8 cellular contexts compared by ENCODE assay signal in the genomic region with DNA sequence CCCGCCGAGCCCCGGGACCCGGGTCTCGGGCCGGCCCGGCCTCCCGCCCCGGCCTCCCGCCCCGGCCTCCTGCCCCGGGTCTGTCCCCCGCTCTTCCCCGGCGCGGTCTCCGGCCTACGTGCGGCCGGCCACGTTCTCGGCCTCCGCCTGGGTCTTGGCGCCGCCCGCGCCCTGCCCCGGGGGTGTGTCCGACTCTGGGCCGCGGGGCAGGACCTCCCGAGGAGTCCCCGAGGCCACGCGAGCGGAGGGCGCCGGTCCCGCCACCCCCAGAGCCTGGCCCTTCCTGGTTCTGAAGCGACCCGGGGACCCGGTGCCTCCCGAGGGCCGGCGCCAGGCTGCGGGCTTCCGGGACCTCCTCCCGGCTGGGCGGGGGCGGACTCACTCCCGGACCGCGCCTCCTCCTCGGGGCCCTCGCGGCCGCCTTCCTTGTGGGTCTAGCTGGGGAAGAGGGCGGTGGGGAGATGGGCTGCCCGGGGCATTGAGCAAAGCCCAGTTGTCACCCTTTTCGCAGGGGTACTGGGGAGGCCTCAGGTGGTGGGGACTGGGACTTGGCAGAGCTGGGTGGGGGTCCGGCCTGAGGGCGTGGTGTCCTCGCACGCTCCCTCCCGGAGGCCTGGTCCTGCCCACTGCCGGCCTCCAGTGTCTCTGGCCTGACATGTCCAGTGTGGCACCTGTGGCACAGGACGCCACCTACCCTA. TPM values are rescaled to one million over a fixed set of nuclear protein-coding genes. Genes with fewer than 3 reads are reported as not detected.
A peak's percentile ranks its signal among the peaks of the same experiment; 100 is the strongest.
DNase-seq lines count a peak whose midpoint lies in the region; ATAC-seq lines count a peak whose summit lies in the region.

No MANE protein-coding gene starts in this region.

- peaks cover 30 to 52% of the 10 kb centered on the region in 2 donors for H3K4me1 ChIP-seq in naive thymus-derived CD4-positive, alpha-beta T cell (ENCODE audit: control insufficient read depth in 2 of 2, insufficient read depth in 2 of 2, low read length in 2 of 2)
- peaks cover 57% of the 10 kb centered on the region for H3K4me1 ChIP-seq in stomach smooth muscle (ENCODE audit: control insufficient read depth, insufficient read depth, low read length)

- peaks cover 0 to 4% (median 0%) of the 10 kb centered on the region in 3 experiments for H3K36me3 ChIP-seq in naive thymus-derived CD4-positive, alpha-beta T cell (ENCODE audit: control insufficient read depth in 2 of 3, insufficient read depth in 3 of 3, low read length in 3 of 3)
- no peaks in the 10 kb centered on the region for H3K36me3 ChIP-seq in stomach smooth muscle (ENCODE audit: control insufficient read depth in 2 of 2, insufficient read depth in 2 of 2, low read length in 2 of 2)

- no peaks in the 10 kb centered on the region for H3K27me3 ChIP-seq in naive thymus-derived CD4-positive, alpha-beta T cell (ENCODE audit: control insufficient read depth in 2 of 2, insufficient read depth in 2 of 2, low read length in 2 of 2)
- H3K27me3 ChIP-seq in stomach smooth muscle (ENCODE audit: control insufficient read depth in 1 of 2, insufficient read depth in 2 of 2, low read length in 2 of 2) = peaks cover under 1 to 8% of the 10 kb centered on the region in 2 donors

- peak overlapping the region; percentile 83 for H3K4me3 Mint-ChIP-seq in activated T-helper 1 cell treated with anti-CD3 and anti-CD28 coated beads, Interleukin-12 subunit alpha, Interleukin-12 subunit beta, Interleukin-2, Interleukin-4 antibody, amounts not matched to agents 30 ng/mL and 10 ng/mL and 1 ng/mL, durations not matched to agents 14 hours and 24 hours and 36 hours
- H3K4me3 Mint-ChIP-seq in naive thymus-derived CD4-positive, alpha-beta T cell = peak overlapping the region; percentile 70 to 88 (median 83)

- H3K9ac ChIP-seq in stomach smooth muscle (ENCODE audit: low read length in 2 of 2) = peak overlapping the region; percentile 68 to 75

- H3K9me3 Mint-ChIP-seq in activated T-helper 1 cell treated with anti-CD3 and anti-CD28 coated beads, Interleukin-12 subunit alpha, Interleukin-12 subunit beta, Interleukin-2, Interleukin-4 antibody, amounts not matched to agents 30 ng/mL and 10 ng/mL and 1 ng/mL, durations not matched to agents 14 hours and 24 hours and 36 hours = no peaks in the 10 kb centered on the region
- H3K9me3 Mint-ChIP-seq in naive thymus-derived CD4-positive, alpha-beta T cell = peaks cover 0 to 2% (median 0%) of the 10 kb centered on the region in 11 donors

- CTCF ChIA-PET in naive thymus-derived CD4-positive, alpha-beta T cell (lab: Charles Lee) = no interaction called here

- H3K36me3 Mint-ChIP-seq in activated T-helper 1 cell treated with anti-CD3 and anti-CD28 coated beads, Interleukin-12 subunit alpha, Interleukin-12 subunit beta, Interleukin-2, Interleukin-4 antibody, amounts not matched to agents 30 ng/mL and 10 ng/mL and 1 ng/mL, durations not matched to agents 14 hours and 24 hours and 36 hours (ENCODE audit: low read depth) = peaks cover 6% of the 10 kb centered on the region
- H3K36me3 Mint-ChIP-seq in naive thymus-derived CD4-positive, alpha-beta T cell = peaks cover 0 to 5% (median 0%) of the 10 kb centered on the region in 5 donors

- peak; percentile 20 for ATAC-seq in HG03097 (IDR thresholded peaks at IDR 0.05; ENCODE audit: low FRiP score, unreplicated experiment)
- ATAC-seq in naive thymus-derived CD4-positive, alpha-beta T cell = peak; percentile 62

- no peaks in the 10 kb centered on the region for H3K9me3 ChIP-seq in naive thymus-derived CD4-positive, alpha-beta T cell (ENCODE audit: control insufficient read depth in 2 of 3, low read length in 3 of 3)
- H3K9me3 ChIP-seq in stomach smooth muscle (ENCODE audit: control insufficient read depth in 2 of 2, low read length in 2 of 2) = no peaks in the 10 kb centered on the region

- POLR2A ChIA-PET in naive thymus-derived CD4-positive, alpha-beta T cell (lab: Charles Lee) = interaction anchor here (0.5 to 0.6 kb wide), 2 partner anchors 38 kb away, joined by 3 to 4 read pairs; no protein-coding TSS in a partner anchor

- peak overlapping the region; percentile 71 for H3K27ac Mint-ChIP-seq in activated T-helper 1 cell treated with anti-CD3 and anti-CD28 coated beads, Interleukin-12 subunit alpha, Interleukin-12 subunit beta, Interleukin-2, Interleukin-4 antibody, amounts not matched to agents 30 ng/mL and 10 ng/mL and 1 ng/mL, durations not matched to agents 14 hours and 24 hours and 36 hours
- H3K27ac Mint-ChIP-seq in naive thymus-derived CD4-positive, alpha-beta T cell = peak overlapping the region; percentile 54 to 86 (median 73)

- intact Hi-C loops in activated T-helper 1 cell treated with anti-CD3 and anti-CD28 coated beads, Interleukin-12 subunit alpha, Interleukin-12 subunit beta, Interleukin-2, Interleukin-4 antibody, amounts not matched to agents 30 ng/mL and 10 ng/mL and 1 ng/mL, durations not matched to agents 14 hours and 24 hours and 36 hours (cut with micrococcal nuclease) = no loop called here
- intact Hi-C loops in naive thymus-derived CD4-positive, alpha-beta T cell (cut with micrococcal nuclease) = loop anchor here (2.0 to 5.0 kb wide), 2 partner anchors 38 to 157 kb away; a partner anchor contains a TSS

- H3K27me3 Mint-ChIP-seq in activated T-helper 1 cell treated with anti-CD3 and anti-CD28 coated beads, Interleukin-12 subunit alpha, Interleukin-12 subunit beta, Interleukin-2, Interleukin-4 antibody, amounts not matched to agents 30 ng/mL and 10 ng/mL and 1 ng/mL, durations not matched to agents 14 hours and 24 hours and 36 hours (ENCODE audit: insufficient read depth) = no peaks in the 10 kb centered on the region
- no peaks in the 10 kb centered on the region for H3K27me3 Mint-ChIP-seq in naive thymus-derived CD4-positive, alpha-beta T cell

- H3K27ac ChIP-seq in naive thymus-derived CD4-positive, alpha-beta T cell (ENCODE audit: low read depth, low read length) = peak overlapping the region; percentile 80
- H3K27ac ChIP-seq in stomach smooth muscle (ENCODE audit: low read length) = peak overlapping the region; percentile 46

- H3K4me3 ChIP-seq in naive thymus-derived CD4-positive, alpha-beta T cell (ENCODE audit: low read length) = peak overlapping the region; percentile 59
- H3K4me3 ChIP-seq in stomach smooth muscle (ENCODE audit: low read length in 2 of 2) = peak overlapping the region; percentile 59 to 79

- H3K4me1 Mint-ChIP-seq in activated T-helper 1 cell treated with anti-CD3 and anti-CD28 coated beads, Interleukin-12 subunit alpha, Interleukin-12 subunit beta, Interleukin-2, Interleukin-4 antibody, amounts not matched to agents 30 ng/mL and 10 ng/mL and 1 ng/mL, durations not matched to agents 14 hours and 24 hours and 36 hours (ENCODE audit: low read depth) = peaks cover 45% of the 10 kb centered on the region
- peaks cover 41 to 66% (median 50%) of the 10 kb centered on the region in 7 donors for H3K4me1 Mint-ChIP-seq in naive thymus-derived CD4-positive, alpha-beta T cell

- peak; percentile 40 for DNase-seq in NCI-H345 (lab: John Stamatoyannopoulos, UW)
- DNase-seq in NCI-H345 treated with DMSO at 0.1 percent for 48 hours (lab: John Stamatoyannopoulos, UW; ENCODE audit: unreplicated experiment) = no peak
- peak; percentile 40 for DNase-seq in OCI-M2 (lab: John Stamatoyannopoulos, UW; ENCODE audit: unreplicated experiment)
- peak; percentile 67 for DNase-seq in activated T-helper 1 cell treated with anti-CD3 and anti-CD28 coated beads, Interleukin-12 subunit alpha, Interleukin-12 subunit beta, Interleukin-2, Interleukin-4 antibody, amounts not matched to agents 30 ng/mL and 10 ng/mL and 1 ng/mL, durations not matched to agents 14 hours and 24 hours and 36 hours (ENCODE audit: low spot score)
- DNase-seq in fibroblast of gingiva (ENCODE audit: low read depth) = peak; percentile 51
- peak in 8 of 9 donors; percentile 23 to 78 (median 36) for DNase-seq in naive thymus-derived CD4-positive, alpha-beta T cell

RNA-seq across cellular contexts. Expression of a gene that starts 0.6 kb away (rescaled TPM):
- 132 and 139 TPM in 2 replicates for total RNA-seq in activated T-helper 1 cell treated with anti-CD3 and anti-CD28 coated beads, Interleukin-12 subunit alpha, Interleukin-12 subunit beta, Interleukin-2, Interleukin-4 antibody, amounts not matched to agents 30 ng/mL and 10 ng/mL and 1 ng/mL, durations not matched to agents 14 hours and 24 hours and 36 hours
- total RNA-seq in naive thymus-derived CD4-positive, alpha-beta T cell = 100 to 1,000 TPM; 107 to 196 (median 122) TPM
- 100 to 1,000 TPM in 1 of 2 donors, 10 to 100 TPM in 1; 75.0 to 103 TPM for polyA plus RNA-seq in naive thymus-derived CD4-positive, alpha-beta T cell

RNA-seq across cellular contexts. Expression of a gene that starts 14.7 kb away (rescaled TPM):
- total RNA-seq in activated T-helper 1 cell treated with anti-CD3 and anti-CD28 coated beads, Interleukin-12 subunit alpha, Interleukin-12 subunit beta, Interleukin-2, Interleukin-4 antibody, amounts not matched to agents 30 ng/mL and 10 ng/mL and 1 ng/mL, durations not matched to agents 14 hours and 24 hours and 36 hours = not detected in 2 replicates
- total RNA-seq in naive thymus-derived CD4-positive, alpha-beta T cell = 1 to 10 TPM in 1 of 5 experiments, under 1 TPM in 1, not detected in 3; 0.32 to 2.6 TPM
- polyA plus RNA-seq in naive thymus-derived CD4-positive, alpha-beta T cell = under 1 TPM in 1 of 2 donors, not detected in 1; 0.14 TPM

RNA-seq across cellular contexts. Expression of a gene that starts 38.7 kb away (rescaled TPM):
- not detected in 2 replicates for total RNA-seq in activated T-helper 1 cell treated with anti-CD3 and anti-CD28 coated beads, Interleukin-12 subunit alpha, Interleukin-12 subunit beta, Interleukin-2, Interleukin-4 antibody, amounts not matched to agents 30 ng/mL and 10 ng/mL and 1 ng/mL, durations not matched to agents 14 hours and 24 hours and 36 hours
- not detected for total RNA-seq in naive thymus-derived CD4-positive, alpha-beta T cell
- not detected for polyA plus RNA-seq in naive thymus-derived CD4-positive, alpha-beta T cell

RNA-seq across cellular contexts. Expression of a gene that starts 38.8 kb away (rescaled TPM):
- total RNA-seq in activated T-helper 1 cell treated with anti-CD3 and anti-CD28 coated beads, Interleukin-12 subunit alpha, Interleukin-12 subunit beta, Interleukin-2, Interleukin-4 antibody, amounts not matched to agents 30 ng/mL and 10 ng/mL and 1 ng/mL, durations not matched to agents 14 hours and 24 hours and 36 hours = 13.3 and 17.8 TPM in 2 replicates
- total RNA-seq in naive thymus-derived CD4-positive, alpha-beta T cell = 10 to 100 TPM; 20.8 to 66.7 (median 49.5) TPM
- 10 to 100 TPM; 26.3 to 45.4 TPM for polyA plus RNA-seq in naive thymus-derived CD4-positive, alpha-beta T cell

RNA-seq across cellular contexts. Expression of a gene that starts 53.0 kb away (rescaled TPM):
- 11.6 and 15.2 TPM in 2 replicates for total RNA-seq in activated T-helper 1 cell treated with anti-CD3 and anti-CD28 coated beads, Interleukin-12 subunit alpha, Interleukin-12 subunit beta, Interleukin-2, Interleukin-4 antibody, amounts not matched to agents 30 ng/mL and 10 ng/mL and 1 ng/mL, durations not matched to agents 14 hours and 24 hours and 36 hours
- 10 to 100 TPM in 2 of 5 experiments, 1 to 10 TPM in 3; 1.2 to 29.6 (median 5.3) TPM for total RNA-seq in naive thymus-derived CD4-positive, alpha-beta T cell
- polyA plus RNA-seq in naive thymus-derived CD4-positive, alpha-beta T cell = 1 to 10 TPM; 1.5 to 1.7 TPM
